ENCODE assay signal across 8 cellular contexts in genomic region chr18:23053756-23054457, GRCh38.
A peak's percentile ranks its signal among the peaks of the same experiment; 100 is the strongest.
DNase-seq lines count a peak whose midpoint lies in the region; ATAC-seq and TF ChIP-seq lines count a peak whose summit lies in the region.
"Had no signal": no experiment of that assay in that cellular context is flagged by ENCODE, and none has a peak within 500 bp of the region (broad histone marks: within the 10 kb centered on the region; RNA-seq: fewer than 3 reads in every experiment).

No MANE protein-coding gene starts in this region.

- no peak overlapping the region for H3K4me3 Mint-ChIP-seq in CD4-positive, alpha-beta memory T cell
- H3K4me3 Mint-ChIP-seq in activated naive CD8-positive, alpha-beta T cell treated with anti-CD3 and anti-CD28 coated beads, Interleukin-2, amount 50 U/mL, for 24 hours: no peak overlapping the region

- H3K27ac ChIP-seq in RWPE2 (ENCODE audit: poor library complexity, severe bottlenecking) (no peak overlapping the region), foreskin keratinocyte (no peak overlapping the region), smooth muscle cell (ENCODE audit: low read depth) (no peak overlapping the region)
- H3K27ac ChIP-seq in CD4-positive, alpha-beta memory T cell (ENCODE audit: low read depth, low read length): no peak overlapping the region
- H3K27ac ChIP-seq: SK-N-MC had no signal

- DNase-seq in HEK293T (ENCODE audit: extremely low spot score) (peak; percentile 67), RWPE2 (ENCODE audit: low spot score) (no peak), foreskin keratinocyte (peak in 1 of 2 donors; percentile 56), smooth muscle cell (lab: John Stamatoyannopoulos, UW; ENCODE audit: unreplicated experiment) (no peak)
- DNase-seq in activated CD4-positive, alpha-beta T cell treated with anti-CD3 and anti-CD28 coated beads for 1 hour: no peak
- DNase-seq in CD4-positive, alpha-beta memory T cell: no peak
- no peak for DNase-seq in activated naive CD8-positive, alpha-beta T cell treated with anti-CD3 and anti-CD28 coated beads, Interleukin-2, amount 50 U/mL, for 24 hours

- no peak overlapping the region for H3K4me2 ChIP-seq in smooth muscle cell

- no peak overlapping the region for H3K9ac ChIP-seq in smooth muscle cell (ENCODE audit: low read depth)

- H3K27me3 ChIP-seq in RWPE2 (ENCODE audit: insufficient read depth, poor library complexity, severe bottlenecking): no peaks in the 10 kb centered on the region
- peaks cover 42% of the 10 kb centered on the region for H3K27me3 ChIP-seq in foreskin keratinocyte
- H3K27me3 ChIP-seq in smooth muscle cell (ENCODE audit: low read depth): no peaks in the 10 kb centered on the region
- no peaks in the 10 kb centered on the region for H3K27me3 ChIP-seq in CD4-positive, alpha-beta memory T cell (ENCODE audit: insufficient read depth, low read length)

- ATAC-seq in RWPE2 (ENCODE audit: low read depth) (peak; percentile 66), foreskin keratinocyte (peak; percentile 74)
- no peak for ATAC-seq in activated naive CD8-positive, alpha-beta T cell treated with anti-CD3 and anti-CD28 coated beads, Interleukin-2, amount 50 U/mL, for 24 hours

- H3K4me3 ChIP-seq in RWPE2 (ENCODE audit: severe bottlenecking) (no peak overlapping the region), smooth muscle cell (no peak overlapping the region)
- no peak overlapping the region for H3K4me3 ChIP-seq in CD4-positive, alpha-beta memory T cell (ENCODE audit: low read length in 2 of 2)
- H3K4me3 ChIP-seq: SK-N-MC had no signal

- intact Hi-C loops in CD4-positive, alpha-beta memory T cell (cut with micrococcal nuclease): no loop called here

- H3K27me3 Mint-ChIP-seq in CD4-positive, alpha-beta memory T cell: no peaks in the 10 kb centered on the region
- no peaks in the 10 kb centered on the region for H3K27me3 Mint-ChIP-seq in activated naive CD8-positive, alpha-beta T cell treated with anti-CD3 and anti-CD28 coated beads, Interleukin-2, amount 50 U/mL, for 24 hours

- CTCF ChIA-PET in HEK293T (lab: Yijun Ruan, JAX): interaction anchor here (0.6 to 1.0 kb wide), 4 partner anchors 23 to 772 kb away, joined by 3 to 5 read pairs (median 4); partner anchors contain the start of gene CABLES1
- CTCF ChIA-PET in CD4-positive, alpha-beta memory T cell (lab: Charles Lee; ENCODE audit: partially characterized antibody): interaction anchor here (1.4 kb wide), 1 partner anchor 12 kb away, joined by 3 read pairs; no protein-coding TSS in a partner anchor

- H3K9me3 Mint-ChIP-seq in CD4-positive, alpha-beta memory T cell: no peaks in the 10 kb centered on the region
- H3K9me3 Mint-ChIP-seq in activated naive CD8-positive, alpha-beta T cell treated with anti-CD3 and anti-CD28 coated beads, Interleukin-2, amount 50 U/mL, for 24 hours: no peaks in the 10 kb centered on the region

- WGBS in smooth muscle cell (ENCODE audit: low lambda C conversion rate): 64% methylated on average over 16 of the region's 16 CpGs

- H3K4me1 ChIP-seq in RWPE2 (ENCODE audit: insufficient read depth, poor library complexity, severe bottlenecking) (no peaks in the 10 kb centered on the region), foreskin keratinocyte (no peaks in the 10 kb centered on the region), smooth muscle cell (ENCODE audit: low read depth) (no peaks in the 10 kb centered on the region)
- peaks cover 17% of the 10 kb centered on the region for H3K4me1 ChIP-seq in CD4-positive, alpha-beta memory T cell (ENCODE audit: insufficient read depth, low read length)

- POLR2A ChIA-PET in HEK293T (lab: Yijun Ruan, JAX): no interaction called here
- POLR2A ChIA-PET in CD4-positive, alpha-beta memory T cell (lab: Charles Lee; ENCODE audit: partially characterized antibody): no interaction called here

- no peaks in the 10 kb centered on the region for H3K79me2 ChIP-seq in smooth muscle cell (ENCODE audit: low read depth)

- H3K36me3 ChIP-seq in RWPE2 (ENCODE audit: low read depth) (no peaks in the 10 kb centered on the region), smooth muscle cell (ENCODE audit: low read depth) (no peaks in the 10 kb centered on the region)
- H3K36me3 ChIP-seq in CD4-positive, alpha-beta memory T cell (ENCODE audit: insufficient read depth, low read length): no peaks in the 10 kb centered on the region

- H3F3A ChIP-seq in smooth muscle cell (ENCODE audit: low read depth): no peaks in the 10 kb centered on the region

- no peaks in the 10 kb centered on the region for H3K36me3 Mint-ChIP-seq in CD4-positive, alpha-beta memory T cell
- no peaks in the 10 kb centered on the region for H3K36me3 Mint-ChIP-seq in activated naive CD8-positive, alpha-beta T cell treated with anti-CD3 and anti-CD28 coated beads, Interleukin-2, amount 50 U/mL, for 24 hours (ENCODE audit: low read depth)

- H3K27ac Mint-ChIP-seq in CD4-positive, alpha-beta memory T cell: no peak overlapping the region
- H3K27ac Mint-ChIP-seq in activated naive CD8-positive, alpha-beta T cell treated with anti-CD3 and anti-CD28 coated beads, Interleukin-2, amount 50 U/mL, for 24 hours: no peak overlapping the region

- TF ChIP-seq CTCF in RWPE2 (IDR thresholded peaks at IDR 0.05; ENCODE audit: poor library complexity, severe bottlenecking) (peak; percentile 23), foreskin keratinocyte (conservative IDR thresholded peaks at IDR 0.05) (peak; percentile 43), smooth muscle cell (IDR thresholded peaks at IDR 0.05; ENCODE audit: borderline replicate concordance, insufficient read depth, poor library complexity, severe bottlenecking) (peak; percentile 17)

- H4K20me1 ChIP-seq in smooth muscle cell (ENCODE audit: low read depth): no peaks in the 10 kb centered on the region

- peaks cover 10 to 22% (median 14%) of the 10 kb centered on the region in 4 donors for H3K4me1 Mint-ChIP-seq in CD4-positive, alpha-beta memory T cell
- peaks cover 12% of the 10 kb centered on the region for H3K4me1 Mint-ChIP-seq in activated naive CD8-positive, alpha-beta T cell treated with anti-CD3 and anti-CD28 coated beads, Interleukin-2, amount 50 U/mL, for 24 hours

- H2AFZ ChIP-seq in smooth muscle cell (ENCODE audit: low read depth): no peak overlapping the region

- H3K9me3 ChIP-seq in RWPE2 (ENCODE audit: severe bottlenecking): no peaks in the 10 kb centered on the region
- no peaks in the 10 kb centered on the region for H3K9me3 ChIP-seq in smooth muscle cell (replicated peaks; ENCODE audit: low read depth)
- no peaks in the 10 kb centered on the region for H3K9me3 ChIP-seq in CD4-positive, alpha-beta memory T cell (ENCODE audit: control insufficient read depth in 1 of 2, low read length in 2 of 2)

TF ChIP-seq in HEK293T, 16 proteins besides CTCF, POLR2A, EP300 and RAD21:
- TF ChIP-seq FOXA1 (IDR thresholded peaks at IDR 0.05): no peak
- TF ChIP-seq CTBP1 (IDR thresholded peaks at IDR 0.05; ENCODE audit: borderline replicate concordance): no peak
- TF ChIP-seq PKNOX1 (IDR thresholded peaks at IDR 0.05): no peak
- TF ChIP-seq ELF4 (IDR thresholded peaks at IDR 0.05): no peak
- TF ChIP-seq ZNF384 (IDR thresholded peaks at IDR 0.05): no peak
- no peak for TF ChIP-seq FOXK2 (IDR thresholded peaks at IDR 0.05)
- no peak for TF ChIP-seq L3MBTL2 (conservative IDR thresholded peaks at IDR 0.05)
- no peak for TF ChIP-seq ARNT (IDR thresholded peaks at IDR 0.05)
- TF ChIP-seq SUZ12 (IDR thresholded peaks at IDR 0.05): no peak
- TF ChIP-seq SP1 (IDR thresholded peaks at IDR 0.05): no peak
- TF ChIP-seq NFRKB (IDR thresholded peaks at IDR 0.05): no peak
- TF ChIP-seq TARDBP (IDR thresholded peaks at IDR 0.05): no peak
- TF ChIP-seq LEF1 (IDR thresholded peaks at IDR 0.05; ENCODE audit: borderline replicate concordance): no peak
- no peak for TF ChIP-seq BHLHE40 (IDR thresholded peaks at IDR 0.05; ENCODE audit: borderline replicate concordance)
TF ChIP-seq in HEK293T: peak in this region for 0.
